In genomic region chr17:78694805-78695531, GRCh38 we compare ENCODE assay signal across 24 cellular contexts.
A peak's percentile ranks its signal among the peaks of the same experiment; 100 is the strongest.
DNase-seq lines count a peak whose midpoint lies in the region; ATAC-seq and TF ChIP-seq lines count a peak whose summit lies in the region.
"Had no signal": no experiment of that assay in that cellular context is flagged by ENCODE, and none has a peak within 500 bp of the region (broad histone marks: within the 10 kb centered on the region; RNA-seq: fewer than 3 reads in every experiment).

No MANE protein-coding gene starts in this region.

- no peaks in the 10 kb centered on the region; the same call in 1 of the 2 replicates for H3K36me3 ChIP-seq in MG63
- H3K36me3 ChIP-seq: neural progenitor cell had no signal

- no peak for ATAC-seq in CD4-positive, alpha-beta T cell (ENCODE audit: poor library complexity)
- no peak for ATAC-seq in T-helper 17 cell
- peak; percentile 55 for ATAC-seq in memory B cell (ENCODE audit: low read depth)
- no peak for ATAC-seq in GM18870 (IDR thresholded peaks at IDR 0.05; ENCODE audit: unreplicated experiment)
- no peak for ATAC-seq in activated CD8-positive, alpha-beta memory T cell treated with anti-CD3 and anti-CD28 coated beads, Interleukin-2, amount 10 ng/mL, durations not matched to agents 7 days and 5 days
- ATAC-seq: CD8-positive, alpha-beta T cell had no signal

- no peak for DNase-seq in CD4-positive, alpha-beta T cell
- DNase-seq in GM12865 (ENCODE audit: low read depth) (peak; percentile 74), T-helper 17 cell (no peak), memory B cell (ENCODE audit: low spot score in 2 of 2) (no peak), MG63 (no peak)
- no peak for DNase-seq in activated CD8-positive, alpha-beta memory T cell treated with anti-CD3 and anti-CD28 coated beads, Interleukin-2, amount 10 ng/mL, durations not matched to agents 7 days and 5 days
- DNase-seq: anterior cingulate cortex; CD8-positive, alpha-beta T cell; central memory CD4-positive, alpha-beta T cell; DMS79; effector CD4-positive, alpha-beta T cell; HCEC 1CT; left lung; midbrain; NCI-H146; NCI-H2171; SHP77 treated with DMSO at 0.1 percent for 48 hours; spleen; stimulated activated CD4-positive, alpha-beta T cell treated with anti-CD3 and anti-CD28 coated beads, Interleukin-4, amount 100 ng/mL, for 4 hours; T-helper 1 cell had no signal

- H3K4me1 Mint-ChIP-seq in CD4-positive, alpha-beta T cell (ENCODE audit: low read depth): peaks cover 26% of the 10 kb centered on the region
- H3K4me1 Mint-ChIP-seq in T-helper 17 cell: peaks cover 36% of the 10 kb centered on the region
- H3K4me1 Mint-ChIP-seq in memory B cell: peaks cover 51% of the 10 kb centered on the region
- H3K4me1 Mint-ChIP-seq in activated CD8-positive, alpha-beta memory T cell treated with anti-CD3 and anti-CD28 coated beads, Interleukin-2, amount 10 ng/mL, durations not matched to agents 7 days and 5 days: peaks cover 6% of the 10 kb centered on the region
- H3K4me1 Mint-ChIP-seq: neural progenitor cell had no signal

- H3K4me3 Mint-ChIP-seq in CD4-positive, alpha-beta T cell: no peak overlapping the region
- no peak overlapping the region for H3K4me3 Mint-ChIP-seq in T-helper 17 cell
- H3K4me3 Mint-ChIP-seq in memory B cell: peak overlapping the region; percentile 70
- H3K4me3 Mint-ChIP-seq in activated CD8-positive, alpha-beta memory T cell treated with anti-CD3 and anti-CD28 coated beads, Interleukin-2, amount 10 ng/mL, durations not matched to agents 7 days and 5 days: no peak overlapping the region
- H3K4me3 Mint-ChIP-seq: CD8-positive, alpha-beta T cell; neural progenitor cell had no signal

- POLR2A ChIA-PET in CD4-positive, alpha-beta T cell (lab: Charles Lee): interaction anchor here (0.6 kb wide), 1 partner anchor 142 kb away, joined by 3 read pairs; no protein-coding TSS in a partner anchor

- H3K27me3 ChIP-seq in CD4-positive, alpha-beta T cell (ENCODE audit: control insufficient read depth, insufficient read depth, low read length): no peaks in the 10 kb centered on the region
- no peaks in the 10 kb centered on the region for H3K27me3 ChIP-seq in MG63
- H3K27me3 ChIP-seq: esophagus muscularis mucosa, left lung, neural progenitor cell, spleen, suprapubic skin had no signal

- no peak for TF ChIP-seq CTCF in CD4-positive, alpha-beta T cell (IDR thresholded peaks at IDR 0.05)
- no peak for TF ChIP-seq CTCF in GM12865 (IDR thresholded peaks at IDR 0.05; ENCODE audit: insufficient read depth, low read depth, low read length, missing control alignments)

- CTCF ChIA-PET in CD4-positive, alpha-beta T cell (lab: Charles Lee): interaction anchor here (2.8 kb wide), 1 partner anchor 14 kb away, joined by 6 read pairs; no protein-coding TSS in a partner anchor
- CTCF ChIA-PET in activated CD8-positive, alpha-beta memory T cell treated with anti-CD3 and anti-CD28 coated beads, Interleukin-2, amount 10 ng/mL, durations not matched to agents 7 days and 5 days (lab: Charles Lee): no interaction called here

- intact Hi-C loops in CD4-positive, alpha-beta T cell (cut with DNase I, micrococcal nuclease): no loop called here

- no peak overlapping the region for H3K27ac ChIP-seq in CD4-positive, alpha-beta T cell (ENCODE audit: low read depth, low read length)
- H3K27ac ChIP-seq: esophagus muscularis mucosa, left lung, neural progenitor cell, suprapubic skin had no signal

- H3K36me3 Mint-ChIP-seq in CD4-positive, alpha-beta T cell (ENCODE audit: low read depth): peaks cover 100% of the 10 kb centered on the region
- H3K36me3 Mint-ChIP-seq in T-helper 17 cell (ENCODE audit: low read depth): peaks cover 26% of the 10 kb centered on the region
- peaks cover 45% of the 10 kb centered on the region for H3K36me3 Mint-ChIP-seq in memory B cell
- H3K36me3 Mint-ChIP-seq in activated CD8-positive, alpha-beta memory T cell treated with anti-CD3 and anti-CD28 coated beads, Interleukin-2, amount 10 ng/mL, durations not matched to agents 7 days and 5 days: peaks cover 58% of the 10 kb centered on the region

- H3K27me3 Mint-ChIP-seq in CD4-positive, alpha-beta T cell: no peaks in the 10 kb centered on the region
- H3K27me3 Mint-ChIP-seq in T-helper 17 cell (no peaks in the 10 kb centered on the region), memory B cell (no peaks in the 10 kb centered on the region)
- no peaks in the 10 kb centered on the region for H3K27me3 Mint-ChIP-seq in activated CD8-positive, alpha-beta memory T cell treated with anti-CD3 and anti-CD28 coated beads, Interleukin-2, amount 10 ng/mL, durations not matched to agents 7 days and 5 days

- H3K4me3 ChIP-seq in GM12865 (ENCODE audit: low read depth, low read length) (peak overlapping the region; percentile 10), MG63 (no peak overlapping the region)
- H3K4me3 ChIP-seq: esophagus muscularis mucosa, left lung, neural progenitor cell, spleen, suprapubic skin had no signal

- H3K9me3 ChIP-seq in CD4-positive, alpha-beta T cell (ENCODE audit: control insufficient read depth, low read length): no peaks in the 10 kb centered on the region
- H3K9me3 ChIP-seq in T-helper 17 cell (ENCODE audit: control insufficient read depth, low read length, poor library complexity, severe bottlenecking) (no peaks in the 10 kb centered on the region), MG63 (no peaks in the 10 kb centered on the region)
- H3K9me3 ChIP-seq: esophagus muscularis mucosa, left lung, spleen, suprapubic skin had no signal

- H3K9me3 Mint-ChIP-seq in CD4-positive, alpha-beta T cell: no peaks in the 10 kb centered on the region
- H3K9me3 Mint-ChIP-seq in memory B cell: no peaks in the 10 kb centered on the region
- no peaks in the 10 kb centered on the region for H3K9me3 Mint-ChIP-seq in activated CD8-positive, alpha-beta memory T cell treated with anti-CD3 and anti-CD28 coated beads, Interleukin-2, amount 10 ng/mL, durations not matched to agents 7 days and 5 days (ENCODE audit: low read depth)
- H3K9me3 Mint-ChIP-seq: CD8-positive, alpha-beta T cell; neural progenitor cell had no signal

- peak overlapping the region; percentile 56 for H3K27ac Mint-ChIP-seq in CD4-positive, alpha-beta T cell
- H3K27ac Mint-ChIP-seq in T-helper 17 cell (peak overlapping the region; percentile 92), memory B cell (peak overlapping the region; percentile 86)
- H3K27ac Mint-ChIP-seq in activated CD8-positive, alpha-beta memory T cell treated with anti-CD3 and anti-CD28 coated beads, Interleukin-2, amount 10 ng/mL, durations not matched to agents 7 days and 5 days: no peak overlapping the region
- H3K27ac Mint-ChIP-seq: neural progenitor cell had no signal
